21 cellular contexts compared by ENCODE assay signal in the genomic region with DNA sequence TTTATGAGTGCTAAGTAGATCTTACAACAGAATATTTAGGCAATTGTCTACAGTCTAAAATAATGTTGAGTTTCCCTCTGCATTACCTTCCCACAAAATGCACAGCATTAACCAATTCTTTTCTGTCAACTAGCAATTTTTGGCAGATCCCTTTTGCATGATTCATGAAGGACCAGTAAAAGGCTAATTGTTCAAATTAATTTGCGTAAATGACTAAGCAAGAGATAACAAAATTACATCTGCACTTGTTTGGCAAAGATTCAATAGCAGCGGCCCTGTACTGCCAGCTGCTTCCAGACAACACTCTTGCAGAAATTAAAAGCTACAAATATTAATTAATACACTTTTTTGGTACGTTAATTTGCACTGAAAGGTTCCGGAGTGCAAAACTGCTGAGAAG.
DNase-seq lines count a peak whose midpoint lies in the region; ATAC-seq and TF ChIP-seq lines count a peak whose summit lies in the region.
"Had no signal": no experiment of that assay in that cellular context is flagged by ENCODE, and none has a peak within 500 bp of the region (broad histone marks: within the 10 kb centered on the region; RNA-seq: fewer than 3 reads in every experiment).

No MANE protein-coding gene starts in this region.

- H3K4me3 ChIP-seq in BE2C (ENCODE audit: low read depth, low read length) (no peak overlapping the region), epithelial cell of esophagus (ENCODE audit: low read length) (no peak overlapping the region)
- H3K4me3 ChIP-seq: HAP-1, hepatocyte, tibial nerve had no signal

- H3K9me3 ChIP-seq in BE2C = no peaks in the 10 kb centered on the region
- H3K9me3 ChIP-seq: HAP-1, tibial nerve had no signal

- ATAC-seq in HG03095 (IDR thresholded peaks at IDR 0.05; ENCODE audit: unreplicated experiment) (no peak), HG03342 (IDR thresholded peaks at IDR 0.05; ENCODE audit: unreplicated experiment) (no peak)
- ATAC-seq: activated CD8-positive, alpha-beta memory T cell treated with anti-CD3 and anti-CD28 coated beads, Interleukin-2, amount 10 ng/mL, durations not matched to agents 7 days and 5 days; CD8-positive, alpha-beta T cell; effector memory CD8-positive, alpha-beta T cell; stimulated activated naive CD8-positive, alpha-beta T cell treated with anti-CD3 and anti-CD28 coated beads, Interleukin-15, amount 100 ng/mL, for 72 hours had no signal

- H3K36me3 ChIP-seq in BE2C = no peaks in the 10 kb centered on the region
- H3K36me3 ChIP-seq: HAP-1, tibial nerve had no signal

- no peaks in the 10 kb centered on the region for H3K27me3 ChIP-seq in BE2C
- H3K27me3 ChIP-seq: hepatocyte, tibial nerve had no signal

- peak; percentile 4 for DNase-seq in BE2C
- DNase-seq in ELR (ENCODE audit: low read depth) = peak; percentile 32
- peak; percentile 66 for DNase-seq in NCI-H82 treated with DMSO at 0.1 percent for 48 hours (lab: John Stamatoyannopoulos, UW; ENCODE audit: unreplicated experiment)
- peak; percentile 24 for DNase-seq in epithelial cell of esophagus (ENCODE audit: low read depth)
- DNase-seq in nephron progenitor cell = no peak
- DNase-seq in stimulated activated naive CD4-positive, alpha-beta T cell treated with Interleukin-2 at 50 U/mL for 16 hours (lab: John Stamatoyannopoulos, UW) = no peak
- DNase-seq: activated CD8-positive, alpha-beta memory T cell treated with anti-CD3 and anti-CD28 coated beads, Interleukin-2, amount 10 ng/mL, durations not matched to agents 7 days and 5 days; CD8-positive, alpha-beta T cell; effector memory CD8-positive, alpha-beta T cell; islet precursor cell; NK-92 treated with Interleukin-12 subunit alpha and Interleukin-12 subunit beta, amount 100 ng/mL, for 24 hours; stimulated activated CD4-positive, alpha-beta T cell treated with anti-CD3 and anti-CD28 coated beads, Interleukin-4, amount 100 ng/mL, for 24 hours; stimulated activated naive CD8-positive, alpha-beta T cell treated with anti-CD3 and anti-CD28 coated beads, Interleukin-15, amount 100 ng/mL, for 72 hours; T1000 had no signal

- peaks cover 7% of the 10 kb centered on the region for H3K27me3 Mint-ChIP-seq in nephron progenitor cell (ENCODE audit: low read depth, poor library complexity)
- H3K27me3 Mint-ChIP-seq: activated CD8-positive, alpha-beta memory T cell treated with anti-CD3 and anti-CD28 coated beads, Interleukin-2, amount 10 ng/mL, durations not matched to agents 7 days and 5 days; activated naive CD4-positive, alpha-beta T cell treated with anti-CD3 and anti-CD28 coated beads, Interleukin-2, amount 50 U/mL, for 24 hours; effector memory CD8-positive, alpha-beta T cell; stimulated activated naive CD8-positive, alpha-beta T cell treated with anti-CD3 and anti-CD28 coated beads, Interleukin-15, amount 100 ng/mL, for 72 hours had no signal

- no peak overlapping the region for H3K27ac Mint-ChIP-seq in nephron progenitor cell
- H3K27ac Mint-ChIP-seq: activated CD8-positive, alpha-beta memory T cell treated with anti-CD3 and anti-CD28 coated beads, Interleukin-2, amount 10 ng/mL, durations not matched to agents 7 days and 5 days; activated naive CD4-positive, alpha-beta T cell treated with anti-CD3 and anti-CD28 coated beads, Interleukin-2, amount 50 U/mL, for 24 hours; activated T-helper 1 cell treated with anti-CD3 and anti-CD28 coated beads, Interleukin-12 subunit alpha, Interleukin-12 subunit beta, Interleukin-2, Interleukin-4 antibody, amounts not matched to agents 30 ng/mL and 10 ng/mL and 1 ng/mL, durations not matched to agents 14 hours and 24 hours and 36 hours; CD8-positive, alpha-beta T cell; effector memory CD8-positive, alpha-beta T cell; stimulated activated naive CD8-positive, alpha-beta T cell treated with anti-CD3 and anti-CD28 coated beads, Interleukin-15, amount 100 ng/mL, for 72 hours had no signal

- no peaks in the 10 kb centered on the region for H3K36me3 Mint-ChIP-seq in nephron progenitor cell (ENCODE audit: low read depth)
- H3K36me3 Mint-ChIP-seq: activated CD8-positive, alpha-beta memory T cell treated with anti-CD3 and anti-CD28 coated beads, Interleukin-2, amount 10 ng/mL, durations not matched to agents 7 days and 5 days; activated naive CD4-positive, alpha-beta T cell treated with anti-CD3 and anti-CD28 coated beads, Interleukin-2, amount 50 U/mL, for 24 hours; CD8-positive, alpha-beta T cell had no signal

- TF ChIP-seq CTCF in BE2C (IDR thresholded peaks at IDR 0.05; ENCODE audit: low read depth, low read length) (no peak), epithelial cell of esophagus (IDR thresholded peaks at IDR 0.05; ENCODE audit: insufficient read depth, low read depth, low read length, missing control alignments) (no peak), nephron progenitor cell (IDR thresholded peaks at IDR 0.05) (no peak)

- no peaks in the 10 kb centered on the region for H3K4me1 ChIP-seq in BE2C

- H3K4me1 Mint-ChIP-seq in nephron progenitor cell = no peaks in the 10 kb centered on the region
- H3K4me1 Mint-ChIP-seq: activated CD8-positive, alpha-beta memory T cell treated with anti-CD3 and anti-CD28 coated beads, Interleukin-2, amount 10 ng/mL, durations not matched to agents 7 days and 5 days; activated naive CD4-positive, alpha-beta T cell treated with anti-CD3 and anti-CD28 coated beads, Interleukin-2, amount 50 U/mL, for 24 hours; stimulated activated naive CD8-positive, alpha-beta T cell treated with anti-CD3 and anti-CD28 coated beads, Interleukin-15, amount 100 ng/mL, for 72 hours had no signal

- H3K9me3 Mint-ChIP-seq in nephron progenitor cell = no peaks in the 10 kb centered on the region
- H3K9me3 Mint-ChIP-seq: activated naive CD4-positive, alpha-beta T cell treated with anti-CD3 and anti-CD28 coated beads, Interleukin-2, amount 50 U/mL, for 24 hours; activated T-helper 1 cell treated with anti-CD3 and anti-CD28 coated beads, Interleukin-12 subunit alpha, Interleukin-12 subunit beta, Interleukin-2, Interleukin-4 antibody, amounts not matched to agents 30 ng/mL and 10 ng/mL and 1 ng/mL, durations not matched to agents 14 hours and 24 hours and 36 hours; CD8-positive, alpha-beta T cell; effector memory CD8-positive, alpha-beta T cell; stimulated activated naive CD8-positive, alpha-beta T cell treated with anti-CD3 and anti-CD28 coated beads, Interleukin-15, amount 100 ng/mL, for 72 hours had no signal

- H3K4me3 Mint-ChIP-seq in nephron progenitor cell = no peak overlapping the region
- H3K4me3 Mint-ChIP-seq: activated CD8-positive, alpha-beta memory T cell treated with anti-CD3 and anti-CD28 coated beads, Interleukin-2, amount 10 ng/mL, durations not matched to agents 7 days and 5 days; activated naive CD4-positive, alpha-beta T cell treated with anti-CD3 and anti-CD28 coated beads, Interleukin-2, amount 50 U/mL, for 24 hours; activated T-helper 1 cell treated with anti-CD3 and anti-CD28 coated beads, Interleukin-12 subunit alpha, Interleukin-12 subunit beta, Interleukin-2, Interleukin-4 antibody, amounts not matched to agents 30 ng/mL and 10 ng/mL and 1 ng/mL, durations not matched to agents 14 hours and 24 hours and 36 hours; CD8-positive, alpha-beta T cell; effector memory CD8-positive, alpha-beta T cell; stimulated activated naive CD8-positive, alpha-beta T cell treated with anti-CD3 and anti-CD28 coated beads, Interleukin-15, amount 100 ng/mL, for 72 hours had no signal

Comparison
In these comparisons a context has a peak if more than half of its experiments do, and no peak if none do; other contexts are left out.
1. DNase-seq: peak in BE2C (single experiment), ELR (single experiment), NCI-H82 treated with DMSO at 0.1 percent for 48 hours (single experiment) and epithelial cell of esophagus (single experiment); none in nephron progenitor cell (single experiment) and stimulated activated naive CD4-positive, alpha-beta T cell treated with Interleukin-2 at 50 U/mL for 16 hours (single experiment).